ENCODE assay signal across 8 cellular contexts in genomic region chr2:55049794-55050132, GRCh38. TPM values are rescaled to one million over a fixed set of nuclear protein-coding genes. Genes with fewer than 3 reads are reported as not detected.
A peak's percentile ranks its signal among the peaks of the same experiment; 100 is the strongest.
DNase-seq lines count a peak whose midpoint lies in the region; FAIRE-seq and TF ChIP-seq lines count a peak whose summit lies in the region.

No MANE protein-coding gene starts in this region.

- DNase-seq in activated gamma-delta T cell treated with anti-CD3 and anti-CD28 coated beads, Interleukin-2, amount 50 U/mL, for 16 hours (ENCODE audit: low read depth): peak; percentile 4
- DNase-seq in activated gamma-delta T cell (lab: John Stamatoyannopoulos, UW) (no peak), SJCRH30 (no peak), fibroblast of mammary gland (ENCODE audit: low read depth) (no peak), retinal pigment epithelial cell (ENCODE audit: low read depth) (no peak), GM19239 (ENCODE audit: insufficient read length, low spot score) (no peak), NOMO-1 treated with dmso at 0.1 percent for 144 hours (lab: John Stamatoyannopoulos, UW; ENCODE audit: unreplicated experiment) (no peak)
- DNase-seq in activated effector memory CD4-positive, alpha-beta T cell treated with anti-CD3 and anti-CD28 coated beads, Interleukin-2, amount 50 U/mL, for 16 hours: no peak

- H3K36me3 ChIP-seq in SJCRH30: peaks cover 8% of the 10 kb centered on the region

- no peak for FAIRE-seq in GM19239 (lab: Jason Lieb, UNC)

- H3K27ac ChIP-seq in SJCRH30: peak overlapping the region; percentile 94

- H3K27me3 ChIP-seq in SJCRH30: no peaks in the 10 kb centered on the region

- TF ChIP-seq CTCF in fibroblast of mammary gland (conservative IDR thresholded peaks at IDR 0.05; ENCODE audit: control insufficient read depth, insufficient read depth, low read depth, low read length) (no peak), retinal pigment epithelial cell (conservative IDR thresholded peaks at IDR 0.05; ENCODE audit: low read depth, low read length) (no peak)

- H3K4me3 ChIP-seq in SJCRH30: peak overlapping the region; percentile 94
- H3K4me3 ChIP-seq in fibroblast of mammary gland (ENCODE audit: control insufficient read depth, low read depth, low read length): peak overlapping the region; percentile 95
- peak overlapping the region; percentile 95 for H3K4me3 ChIP-seq in retinal pigment epithelial cell (ENCODE audit: low read length)

- peaks cover 24% of the 10 kb centered on the region for H3K4me1 ChIP-seq in SJCRH30

- H3K9me3 ChIP-seq in SJCRH30 (replicated peaks): no peaks in the 10 kb centered on the region

RNA-seq across cellular contexts. Expression of gene RTN4, which starts 0.5 kb away (rescaled TPM):
- 153 and 164 TPM in 2 replicates for total RNA-seq in SJCRH30 (2014; rRNA removed; shearing (Covaris generic))
